In genomic region chr7:94174375-94174774, GRCh38 we compare ENCODE assay signal across 33 cellular contexts.
"Had no signal": no experiment of that assay in that cellular context is flagged by ENCODE, and none has a peak within 500 bp of the region (broad histone marks: within the 10 kb centered on the region; RNA-seq: fewer than 3 reads in every experiment).

No MANE protein-coding gene starts in this region.

- H3K4me1 Mint-ChIP-seq: endodermal cell had no signal

- H3K27me3 Mint-ChIP-seq: activated CD8-positive, alpha-beta memory T cell treated with anti-CD3 and anti-CD28 coated beads, Interleukin-2, amount 10 ng/mL, durations not matched to agents 7 days and 5 days; activated naive CD4-positive, alpha-beta T cell treated with anti-CD3 and anti-CD28 coated beads, Interleukin-2, amount 50 U/mL, for 24 hours had no signal

- H3K27ac ChIP-seq: adrenal gland, body of pancreas, colonic mucosa, dorsolateral prefrontal cortex, esophagus muscularis mucosa, foreskin keratinocyte had no signal

- H3K36me3 Mint-ChIP-seq: activated CD4-positive, alpha-beta memory T cell treated with anti-CD3 and anti-CD28 coated beads for 36 hours; activated CD8-positive, alpha-beta memory T cell treated with anti-CD3 and anti-CD28 coated beads, Interleukin-2, amount 10 ng/mL, durations not matched to agents 7 days and 5 days; activated naive CD4-positive, alpha-beta T cell treated with anti-CD3 and anti-CD28 coated beads, Interleukin-2, amount 50 U/mL, for 24 hours; activated naive CD8-positive, alpha-beta T cell treated with anti-CD3 and anti-CD28 coated beads for 36 hours had no signal

- H3K36me3 ChIP-seq: adrenal gland, colonic mucosa, esophagus muscularis mucosa, gastrocnemius medialis had no signal

- H3K9me3 Mint-ChIP-seq: activated CD4-positive, alpha-beta T cell treated with anti-CD3 and anti-CD28 coated beads, Interleukin-2, amount 10 ng/mL, durations not matched to agents 24 days and 14 days; activated naive CD4-positive, alpha-beta T cell treated with anti-CD3 and anti-CD28 coated beads for 36 hours; activated naive CD4-positive, alpha-beta T cell treated with anti-CD3 and anti-CD28 coated beads, Interleukin-2, amount 50 U/mL, for 24 hours; activated T-helper 1 cell treated with anti-CD3 and anti-CD28 coated beads, Interleukin-12 subunit alpha, Interleukin-12 subunit beta, Interleukin-2, Interleukin-4 antibody, amounts not matched to agents 30 ng/mL and 10 ng/mL and 1 ng/mL, durations not matched to agents 14 hours and 24 hours and 36 hours; activated T-helper 2 cell treated with anti-CD3 and anti-CD28 coated beads, Interferon-gamma antibody, Interleukin-2, Interleukin-4, amounts not matched to agents 10 μg/mL and 5 μg/mL and 100 μg/mL, durations not matched to agents 14 hours and 24 hours and 36 hours; endodermal cell had no signal

- H3K27ac Mint-ChIP-seq: activated CD4-positive, alpha-beta memory T cell treated with anti-CD3 and anti-CD28 coated beads for 36 hours; activated CD4-positive, alpha-beta T cell treated with anti-CD3 and anti-CD28 coated beads for 36 hours; activated CD4-positive, alpha-beta T cell treated with anti-CD3 and anti-CD28 coated beads, Interleukin-2, amount 10 ng/mL, durations not matched to agents 24 days and 14 days; activated CD8-positive, alpha-beta memory T cell treated with anti-CD3 and anti-CD28 coated beads, Interleukin-2, amount 10 ng/mL, durations not matched to agents 7 days and 5 days; activated CD8-positive, alpha-beta T cell treated with anti-CD3 and anti-CD28 coated beads, Interleukin-2, amount 10 ng/mL, durations not matched to agents 7 days and 5 days; activated naive CD4-positive, alpha-beta T cell treated with anti-CD3 and anti-CD28 coated beads for 36 hours; activated naive CD4-positive, alpha-beta T cell treated with anti-CD3 and anti-CD28 coated beads, Interleukin-2, amount 50 U/mL, for 24 hours; activated naive CD8-positive, alpha-beta T cell treated with anti-CD3 and anti-CD28 coated beads for 36 hours; activated naive CD8-positive, alpha-beta T cell treated with anti-CD3 and anti-CD28 coated beads, Interleukin-2, amount 50 U/mL, for 24 hours; activated T-helper 1 cell treated with anti-CD3 and anti-CD28 coated beads, Interleukin-12 subunit alpha, Interleukin-12 subunit beta, Interleukin-2, Interleukin-4 antibody, amounts not matched to agents 30 ng/mL and 10 ng/mL and 1 ng/mL, durations not matched to agents 14 hours and 24 hours and 36 hours; activated T-helper 2 cell treated with anti-CD3 and anti-CD28 coated beads, Interferon-gamma antibody, Interleukin-2, Interleukin-4, amounts not matched to agents 10 μg/mL and 5 μg/mL and 100 μg/mL, durations not matched to agents 14 hours and 24 hours and 36 hours; endodermal cell had no signal

- H3K9me3 ChIP-seq: adrenal gland, body of pancreas, colonic mucosa, esophagus muscularis mucosa, gastrocnemius medialis had no signal

- H3K4me1 ChIP-seq: body of pancreas, colonic mucosa, esophagus muscularis mucosa, foreskin keratinocyte, gastrocnemius medialis had no signal

- ATAC-seq: activated CD4-positive, alpha-beta T cell treated with anti-CD3 and anti-CD28 coated beads for 36 hours; activated CD8-positive, alpha-beta memory T cell treated with anti-CD3 and anti-CD28 coated beads, Interleukin-2, amount 10 ng/mL, durations not matched to agents 7 days and 5 days; activated CD8-positive, alpha-beta T cell treated with anti-CD3 and anti-CD28 coated beads, Interleukin-2, amount 10 ng/mL, durations not matched to agents 7 days and 5 days; activated naive CD8-positive, alpha-beta T cell treated with anti-CD3 and anti-CD28 coated beads, Interleukin-2, amount 50 U/mL, for 24 hours; body of pancreas; gastrocnemius medialis had no signal

- H3K27me3 ChIP-seq: adrenal gland, body of pancreas, colonic mucosa, dorsolateral prefrontal cortex, esophagus muscularis mucosa, foreskin keratinocyte, gastrocnemius medialis had no signal

- H3K4me3 ChIP-seq: adrenal gland, body of pancreas, colonic mucosa, dorsolateral prefrontal cortex, esophagus muscularis mucosa, gastrocnemius medialis had no signal

- H3K4me3 Mint-ChIP-seq: activated CD4-positive, alpha-beta memory T cell treated with anti-CD3 and anti-CD28 coated beads for 36 hours; activated CD4-positive, alpha-beta T cell treated with anti-CD3 and anti-CD28 coated beads for 36 hours; activated CD4-positive, alpha-beta T cell treated with anti-CD3 and anti-CD28 coated beads, Interleukin-2, amount 10 ng/mL, durations not matched to agents 24 days and 14 days; activated CD8-positive, alpha-beta memory T cell treated with anti-CD3 and anti-CD28 coated beads, Interleukin-2, amount 10 ng/mL, durations not matched to agents 7 days and 5 days; activated CD8-positive, alpha-beta T cell treated with anti-CD3 and anti-CD28 coated beads, Interleukin-2, amount 10 ng/mL, durations not matched to agents 7 days and 5 days; activated naive CD4-positive, alpha-beta T cell treated with anti-CD3 and anti-CD28 coated beads for 36 hours; activated naive CD4-positive, alpha-beta T cell treated with anti-CD3 and anti-CD28 coated beads, Interleukin-2, amount 50 U/mL, for 24 hours; activated naive CD8-positive, alpha-beta T cell treated with anti-CD3 and anti-CD28 coated beads for 36 hours; activated naive CD8-positive, alpha-beta T cell treated with anti-CD3 and anti-CD28 coated beads, Interleukin-2, amount 50 U/mL, for 24 hours; activated T-helper 1 cell treated with anti-CD3 and anti-CD28 coated beads, Interleukin-12 subunit alpha, Interleukin-12 subunit beta, Interleukin-2, Interleukin-4 antibody, amounts not matched to agents 30 ng/mL and 10 ng/mL and 1 ng/mL, durations not matched to agents 14 hours and 24 hours and 36 hours; endodermal cell had no signal

- DNase-seq: activated CD4-positive, alpha-beta memory T cell treated with anti-CD3 and anti-CD28 coated beads for 36 hours; activated CD4-positive, alpha-beta T cell treated with anti-CD3 and anti-CD28 coated beads for 36 hours; activated CD4-positive, alpha-beta T cell treated with anti-CD3 and anti-CD28 coated beads, Interleukin-2, amount 10 ng/mL, durations not matched to agents 24 days and 14 days; activated CD4-positive, CD25-positive, alpha-beta regulatory T cell; activated CD4-positive, CD25-positive, alpha-beta regulatory T cell treated with anti-CD3 and anti-CD28 coated beads, Interleukin-2, amount 50 U/mL, for 72 hours; activated CD8-positive, alpha-beta memory T cell treated with anti-CD3 and anti-CD28 coated beads, Interleukin-2, amount 10 ng/mL, durations not matched to agents 7 days and 5 days; activated CD8-positive, alpha-beta memory T cell treated with anti-CD3 and anti-CD28 coated beads, Interleukin-2, amount 50 U/mL, for 4 hours; activated CD8-positive, alpha-beta T cell treated with anti-CD3 and anti-CD28 coated beads, Interleukin-2, amount 10 ng/mL, durations not matched to agents 7 days and 5 days; activated effector memory CD4-positive, alpha-beta T cell treated with anti-CD3 and anti-CD28 coated beads, Interleukin-2, amount 50 U/mL, for 16 hours; activated naive CD4-positive, alpha-beta T cell treated with anti-CD3 and anti-CD28 coated beads for 36 hours; activated naive CD8-positive, alpha-beta T cell treated with anti-CD3 and anti-CD28 coated beads for 36 hours; activated naive CD8-positive, alpha-beta T cell treated with anti-CD3 and anti-CD28 coated beads, Interleukin-2, amount 50 U/mL, for 24 hours; activated T-cell treated with anti-CD3 and anti-CD28 coated beads, Interleukin-2, amount 50 U/mL, for 1 hour; activated T-cell treated with anti-CD3 and anti-CD28 coated beads, Interleukin-2, amount 50 U/mL, for 48 hours; adrenal gland; amygdala; aorta; body of pancreas; central memory CD4-positive, alpha-beta T cell; cerebellar nuclear complex; colonic mucosa; dorsolateral prefrontal cortex; effector memory CD4-positive, alpha-beta T cell; endodermal cell; erythroblast; foreskin keratinocyte; gastrocnemius medialis; glutamatergic neuron; T-helper 2 cell had no signal
